ENCODE assay signal across 19 cellular contexts in the genomic region with DNA sequence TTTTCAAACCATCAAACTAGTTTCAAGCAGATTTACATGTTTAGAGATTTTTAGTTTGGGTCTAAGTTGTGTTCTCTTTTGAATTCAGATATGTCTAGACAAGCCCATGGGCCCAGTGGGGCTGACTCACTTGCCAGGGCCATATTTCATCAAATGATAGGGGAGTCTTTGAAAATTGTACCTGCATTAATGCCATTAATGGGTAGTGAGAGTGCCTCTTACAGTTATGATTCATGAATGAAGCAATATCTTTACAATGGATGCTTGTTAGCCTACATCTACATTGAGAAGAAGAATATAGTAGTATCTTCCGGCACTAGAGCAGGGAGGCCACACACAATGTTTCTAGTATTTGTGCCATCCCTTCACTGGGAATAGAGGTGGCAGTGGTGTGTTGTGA.
DNase-seq lines count a peak whose midpoint lies in the region; FAIRE-seq and TF ChIP-seq lines count a peak whose summit lies in the region.
"Had no signal": no experiment of that assay in that cellular context is flagged by ENCODE, and none has a peak within 500 bp of the region (broad histone marks: within the 10 kb centered on the region; RNA-seq: fewer than 3 reads in every experiment).

No MANE protein-coding gene starts in this region.

- no peaks in the 10 kb centered on the region for H3K9me3 ChIP-seq in mammary epithelial cell (replicated peaks; ENCODE audit: insufficient read depth, low read length)
- no peaks in the 10 kb centered on the region for H3K9me3 ChIP-seq in parathyroid adenoma (ENCODE audit: control insufficient read depth, low read length)

- no TSS peak for BruUV-seq in mammary epithelial cell (replicated peaks; lab: Mats Ljungman, UMichigan)

- H3K36me3 ChIP-seq in mammary epithelial cell (ENCODE audit: insufficient read depth, low read length): no peaks in the 10 kb centered on the region
- H3K36me3 ChIP-seq in parathyroid adenoma (ENCODE audit: control insufficient read depth, insufficient read depth, low read length): no peaks in the 10 kb centered on the region

- H4K20me1 ChIP-seq in mammary epithelial cell (ENCODE audit: insufficient read depth, low read length): no peaks in the 10 kb centered on the region

- no CpG with 5 or more reads among the region's 1 CpG for WGBS in mammary epithelial cell (ENCODE audit: low coverage, missing lambda C conversion rate)

- H2AFZ ChIP-seq in mammary epithelial cell (ENCODE audit: low read depth, low read length) (peak overlapping the region; percentile 89), parathyroid adenoma (peak overlapping the region; percentile 16)

- in situ Hi-C loops in mammary epithelial cell (cut with MboI; ENCODE audit: low sequenced_read_pairs in 2 of 2): no loop called here

- H3K4me3 ChIP-seq in mammary epithelial cell (replicated peaks in 1 of 3; ENCODE audit: insufficient read depth in 1 of 3, low read depth in 2 of 3, low read length in 3 of 3): no peak overlapping the region
- H3K4me3 ChIP-seq in parathyroid adenoma (ENCODE audit: low read depth, low read length): no peak overlapping the region

- intact Hi-C loops in mammary epithelial cell (cut with micrococcal nuclease): loop anchor here (10.0 kb wide), 1 partner anchor 85 kb away; no protein-coding TSS in a partner anchor

- DNase-seq in HPDE6-E6E7 (ENCODE audit: extremely low spot score) (peak; percentile 2), mammary epithelial cell (peak; percentile 91), epithelial cell of prostate (ENCODE audit: low read depth, low spot score) (peak; percentile 60), OCI-M1 (lab: John Stamatoyannopoulos, UW) (no peak), H54 (ENCODE audit: insufficient read length, low spot score) (no peak), HCEC 1CT (no peak)
- DNase-seq: ACHN; C1 segment of cervical spinal cord; CD4-positive, alpha-beta memory T cell; COR-L47; DMS153; DND-41; GDM1; GOT3 had no signal

- dilution Hi-C loops in mammary epithelial cell (cut with HindIII; ENCODE audit: low sequenced_read_pairs): no loop called here

- H3K4me1 ChIP-seq in mammary epithelial cell (ENCODE audit: insufficient read depth, low read length) (peaks cover 11% of the 10 kb centered on the region), parathyroid adenoma (no peaks in the 10 kb centered on the region)

- TF ChIP-seq POLR2A in H54 (IDR thresholded peaks at IDR 0.05; ENCODE audit: low read depth, low read length): no peak

- TF ChIP-seq CTCF in mammary epithelial cell (conservative IDR thresholded peaks at IDR 0.05 in 1 of 2, IDR thresholded peaks at IDR 0.05 in 1 of 2; ENCODE audit: extremely low read depth in 1 of 2, insufficient read depth in 1 of 2, low read depth in 1 of 2, low read length in 2 of 2) (no peak), parathyroid adenoma (IDR thresholded peaks at IDR 0.05) (no peak)

- H3K27me3 ChIP-seq in mammary epithelial cell (ENCODE audit: insufficient read depth, low read length) (no peaks in the 10 kb centered on the region), parathyroid adenoma (ENCODE audit: control insufficient read depth, insufficient read depth, low read length) (no peaks in the 10 kb centered on the region)

- H3K4me2 ChIP-seq in mammary epithelial cell (ENCODE audit: insufficient read depth, low read depth, low read length) (peak overlapping the region; percentile 63), parathyroid adenoma (ENCODE audit: low read length) (peak overlapping the region; percentile 11)

- no peak for FAIRE-seq in H54 (lab: Jason Lieb, UNC)
- FAIRE-seq: D721Med, GM12892, HepG2, HTR-8/SVneo had no signal

- peak overlapping the region; percentile 75 for H3K27ac ChIP-seq in mammary epithelial cell (ENCODE audit: insufficient read depth, low read depth, low read length)
- peak overlapping the region; percentile 75 for H3K27ac ChIP-seq in epithelial cell of prostate
- H3K27ac ChIP-seq in parathyroid adenoma: no peak overlapping the region

- CTCF ChIA-PET in mammary epithelial cell (lab: Charles Lee; ENCODE audit: low non-redundant PET): no interaction called here

- H3K9ac ChIP-seq in mammary epithelial cell (ENCODE audit: insufficient read depth, low read length) (no peak overlapping the region), parathyroid adenoma (no peak overlapping the region)

- H3K79me2 ChIP-seq in mammary epithelial cell (ENCODE audit: insufficient read depth, low read length) (no peaks in the 10 kb centered on the region), parathyroid adenoma (no peaks in the 10 kb centered on the region)

Comparison
In these comparisons a context has a peak if more than half of its experiments do, and no peak if none do; other contexts are left out.
1. DNase-seq: peak in HPDE6-E6E7 (single experiment), mammary epithelial cell (single experiment) and epithelial cell of prostate (single experiment); none in OCI-M1 (single experiment), H54 (single experiment) and HCEC 1CT (single experiment).